Comparison of ENCODE assay signal across 8 cellular contexts in the genomic region with DNA sequence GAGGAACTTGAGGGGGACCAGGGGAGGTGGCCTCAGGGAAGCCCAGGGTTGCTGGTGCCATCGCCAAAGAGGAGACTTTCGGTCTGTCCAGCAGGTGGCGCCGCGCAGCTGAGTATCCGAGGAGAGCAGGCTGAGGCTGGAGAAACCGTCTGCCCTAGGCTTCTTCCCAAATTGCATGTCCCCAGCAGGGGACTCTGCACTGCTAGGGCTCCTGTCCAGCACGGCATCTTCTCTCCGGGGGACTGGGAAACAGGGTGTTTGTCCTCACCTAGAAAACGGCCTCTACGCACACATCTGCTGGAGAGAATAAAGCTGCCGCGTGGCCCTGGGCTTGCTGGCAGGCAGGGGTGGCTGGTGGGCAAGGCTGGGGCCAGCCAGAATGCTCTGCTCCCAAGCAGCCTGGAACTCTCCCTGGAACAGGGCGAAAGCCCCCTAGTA.
DNase-seq lines count a peak whose midpoint lies in the region; ATAC-seq and TF ChIP-seq lines count a peak whose summit lies in the region.

No MANE protein-coding gene starts in this region.

- BruUV-seq in PC-3 (replicated peaks; lab: Mats Ljungman, UMichigan), result no TSS peak

- H3K9ac ChIP-seq in PC-3 (ENCODE audit: low read length), result no peak overlapping the region

- no peak overlapping the region for H3K4me2 ChIP-seq in PC-3 (ENCODE audit: low read length)

- H3K27me3 ChIP-seq in PC-3 (ENCODE audit: low read length), result no peaks in the 10 kb centered on the region
- no peaks in the 10 kb centered on the region for H3K27me3 ChIP-seq in testis

- H3K27ac Mint-ChIP-seq in activated T-helper 1 cell treated with anti-CD3 and anti-CD28 coated beads, Interleukin-12 subunit alpha, Interleukin-12 subunit beta, Interleukin-2, Interleukin-4 antibody, amounts not matched to agents 30 ng/mL and 10 ng/mL and 1 ng/mL, durations not matched to agents 14 hours and 24 hours and 36 hours, result no peak overlapping the region

- TF ChIP-seq POLR2A in testis (IDR thresholded peaks at IDR 0.05), result no peak

- CTCF ChIA-PET in PC-3 (lab: Charles Lee), result no interaction called here

- H3K36me3 ChIP-seq in PC-3 (ENCODE audit: low read depth, low read length), result no peaks in the 10 kb centered on the region
- H3K36me3 ChIP-seq in testis (ENCODE audit: low read depth, missing control alignments), result no peaks in the 10 kb centered on the region

- no peaks in the 10 kb centered on the region for H3K9me3 ChIP-seq in PC-3 (ENCODE audit: low read length)
- no peaks in the 10 kb centered on the region for H3K9me3 ChIP-seq in testis

- H3K4me1 ChIP-seq in PC-3 (ENCODE audit: insufficient read depth, low read length), result no peaks in the 10 kb centered on the region
- no peaks in the 10 kb centered on the region for H3K4me1 ChIP-seq in testis

- no peak overlapping the region for H3K4me3 ChIP-seq in PC-3 (ENCODE audit: low read length)
- H3K4me3 ChIP-seq in fibroblast of villous mesenchyme (ENCODE audit: low read depth, low read length), result no peak overlapping the region
- H3K4me3 ChIP-seq in testis, result no peak overlapping the region

- no peaks in the 10 kb centered on the region for H3K9me3 Mint-ChIP-seq in activated T-helper 1 cell treated with anti-CD3 and anti-CD28 coated beads, Interleukin-12 subunit alpha, Interleukin-12 subunit beta, Interleukin-2, Interleukin-4 antibody, amounts not matched to agents 30 ng/mL and 10 ng/mL and 1 ng/mL, durations not matched to agents 14 hours and 24 hours and 36 hours

- POLR2A ChIA-PET in PC-3 (lab: Charles Lee; ENCODE audit: unreplicated experiment), result no interaction called here

- intact Hi-C loops in PC-3 (cut with micrococcal nuclease) (loop anchor here (2.0 to 10.0 kb wide), 2 partner anchors 225 to 315 kb away; no protein-coding TSS in a partner anchor), testis (cut with DNase I; ENCODE audit: low total_unique reads) (no loop called here)
- intact Hi-C loops in activated T-helper 1 cell treated with anti-CD3 and anti-CD28 coated beads, Interleukin-12 subunit alpha, Interleukin-12 subunit beta, Interleukin-2, Interleukin-4 antibody, amounts not matched to agents 30 ng/mL and 10 ng/mL and 1 ng/mL, durations not matched to agents 14 hours and 24 hours and 36 hours (cut with micrococcal nuclease), result loop anchor here (1.0 to 5.0 kb wide), 3 partner anchors 225 to 319 kb away; no protein-coding TSS in a partner anchor

- H3K27ac ChIP-seq in PC-3 (ENCODE audit: low read length) (no peak overlapping the region), testis (no peak overlapping the region)

- H2AFZ ChIP-seq in PC-3 (ENCODE audit: low read length), result no peak overlapping the region

- no peak overlapping the region for H3K4me3 Mint-ChIP-seq in activated T-helper 1 cell treated with anti-CD3 and anti-CD28 coated beads, Interleukin-12 subunit alpha, Interleukin-12 subunit beta, Interleukin-2, Interleukin-4 antibody, amounts not matched to agents 30 ng/mL and 10 ng/mL and 1 ng/mL, durations not matched to agents 14 hours and 24 hours and 36 hours

- WGBS in testis, 2 donors, result 16 to 23% methylated on average over 8 to 14 of the region's 14 CpGs

- H3K36me3 Mint-ChIP-seq in activated T-helper 1 cell treated with anti-CD3 and anti-CD28 coated beads, Interleukin-12 subunit alpha, Interleukin-12 subunit beta, Interleukin-2, Interleukin-4 antibody, amounts not matched to agents 30 ng/mL and 10 ng/mL and 1 ng/mL, durations not matched to agents 14 hours and 24 hours and 36 hours (ENCODE audit: low read depth), result no peaks in the 10 kb centered on the region

- H3K79me2 ChIP-seq in PC-3 (ENCODE audit: low read length), result no peaks in the 10 kb centered on the region

- H3K27me3 Mint-ChIP-seq in activated T-helper 1 cell treated with anti-CD3 and anti-CD28 coated beads, Interleukin-12 subunit alpha, Interleukin-12 subunit beta, Interleukin-2, Interleukin-4 antibody, amounts not matched to agents 30 ng/mL and 10 ng/mL and 1 ng/mL, durations not matched to agents 14 hours and 24 hours and 36 hours (ENCODE audit: insufficient read depth), result no peaks in the 10 kb centered on the region

- H3K9me2 ChIP-seq in PC-3 (replicated peaks; ENCODE audit: low read length), result no peaks in the 10 kb centered on the region

- TF ChIP-seq CTCF in PC-3 (conservative IDR thresholded peaks at IDR 0.05; ENCODE audit: low read depth, low read length) (peak; percentile 70), fibroblast of villous mesenchyme (IDR thresholded peaks at IDR 0.05; ENCODE audit: insufficient read depth, low read depth, low read length) (peak; percentile 89), testis (IDR thresholded peaks at IDR 0.05) (peak; percentile 71 to 84 (median 82))

- ATAC-seq in GM21576 (IDR thresholded peaks at IDR 0.05; ENCODE audit: unreplicated experiment) (peak; percentile 88), PC-3 (peak; percentile 94)

- no peaks in the 10 kb centered on the region for H4K20me1 ChIP-seq in PC-3 (ENCODE audit: low read length)

- DNase-seq in DMS53 treated with DMSO at 0.1 percent for 48 hours (lab: John Stamatoyannopoulos, UW; ENCODE audit: unreplicated experiment) (peak; percentile 70), HuH-7.5 (ENCODE audit: low spot score) (peak; percentile 48), PC-3 (peak; percentile 72), fibroblast of villous mesenchyme (ENCODE audit: low read depth) (peak; percentile 61), nucleus accumbens (lab: John Stamatoyannopoulos, UW) (peak in 52 of 56 donors; percentile 13 to 91 (median 56)), testis (peak; percentile 92)
- DNase-seq in activated T-helper 1 cell treated with anti-CD3 and anti-CD28 coated beads, Interleukin-12 subunit alpha, Interleukin-12 subunit beta, Interleukin-2, Interleukin-4 antibody, amounts not matched to agents 30 ng/mL and 10 ng/mL and 1 ng/mL, durations not matched to agents 14 hours and 24 hours and 36 hours (ENCODE audit: low spot score), result peak; percentile 44

- H3K4me1 Mint-ChIP-seq in activated T-helper 1 cell treated with anti-CD3 and anti-CD28 coated beads, Interleukin-12 subunit alpha, Interleukin-12 subunit beta, Interleukin-2, Interleukin-4 antibody, amounts not matched to agents 30 ng/mL and 10 ng/mL and 1 ng/mL, durations not matched to agents 14 hours and 24 hours and 36 hours (ENCODE audit: low read depth), result no peaks in the 10 kb centered on the region

- H3F3A ChIP-seq in PC-3 (ENCODE audit: low read length, unreplicated experiment), result no peaks in the 10 kb centered on the region
